Comparison of ENCODE assay signal across 2 cellular contexts in genomic region chr17:3989156-3989886, GRCh38.
TF ChIP-seq lines count a peak whose summit lies in the region.

No MANE protein-coding gene starts in this region.

TF ChIP-seq in GM23338, 12 proteins besides CTCF, POLR2A, EP300 and RAD21:
- TF ChIP-seq ETS1 (IDR thresholded peaks at IDR 0.05) (no peak), CREB1 (CRISPR knock-in tag; IDR thresholded peaks at IDR 0.05; ENCODE audit: low read depth) (no peak), NANOG (IDR thresholded peaks at IDR 0.05; ENCODE audit: borderline replicate concordance) (no peak), REST (IDR thresholded peaks at IDR 0.05; ENCODE audit: unreplicated experiment) (no peak), EZH2phosphoT487 (IDR thresholded peaks at IDR 0.05; ENCODE audit: unreplicated experiment) (no peak), ZNF331 (CRISPR knock-in tag; IDR thresholded peaks at IDR 0.05; ENCODE audit: low read depth) (no peak), POLR2AphosphoS5 (IDR thresholded peaks at IDR 0.05; ENCODE audit: low read depth) (no peak), JUNB (IDR thresholded peaks at IDR 0.05; ENCODE audit: unreplicated experiment) (no peak), EZH2 (IDR thresholded peaks at IDR 0.05; ENCODE audit: low read depth, unreplicated experiment) (no peak), STAT1 (IDR thresholded peaks at IDR 0.05; ENCODE audit: unreplicated experiment) (no peak), ZNF114 (CRISPR knock-in tag; IDR thresholded peaks at IDR 0.05) (no peak), ZNF462 (CRISPR knock-in tag; IDR thresholded peaks at IDR 0.05) (no peak)

TF ChIP-seq in K562, 482 proteins besides CTCF, POLR2A, EP300 and RAD21:
- no peak for TF ChIP-seq C11orf30 (IDR thresholded peaks at IDR 0.05; ENCODE audit: low read depth)
- TF ChIP-seq ZFX (CRISPR knock-in tag; IDR thresholded peaks at IDR 0.05), result peak; percentile 49
